In genomic region chr1:27772071-27772470, GRCh38 we compare ENCODE assay signal across 8 cellular contexts. TPM values are rescaled to one million over a fixed set of nuclear protein-coding genes. Genes with fewer than 3 reads are reported as not detected.
A peak's percentile ranks its signal among the peaks of the same experiment; 100 is the strongest.
DNase-seq lines count a peak whose midpoint lies in the region; ATAC-seq and TF ChIP-seq lines count a peak whose summit lies in the region.

No MANE protein-coding gene starts in this region.

- DNase-seq in SK-N-MC (ENCODE audit: low read depth, low spot score) = no peak
- DNase-seq in esophagus squamous epithelium (lab: John Stamatoyannopoulos, UW) = no peak
- no peak for DNase-seq in DMS153 treated with DMSO at 0.1 percent for 48 hours (lab: John Stamatoyannopoulos, UW; ENCODE audit: unreplicated experiment)
- no peak for DNase-seq in HEK293T (ENCODE audit: extremely low spot score)
- no peak for DNase-seq in posterior cingulate gyrus

- H3K4me3 ChIP-seq in SK-N-MC = peak overlapping the region; percentile 85; the same call in 1 of the 2 replicates
- peak overlapping the region; percentile 64 to 93 (median 83) for H3K4me3 ChIP-seq in esophagus squamous epithelium
- H3K4me3 ChIP-seq in rectal smooth muscle tissue (ENCODE audit: low read length) = peak overlapping the region; percentile 83

- no peak for ATAC-seq in GM18870 (IDR thresholded peaks at IDR 0.05; ENCODE audit: unreplicated experiment)

- CTCF ChIA-PET in HEK293T (lab: Yijun Ruan, JAX) = interaction anchor here (1.2 kb wide), 1 partner anchor 9 kb away, joined by 4 read pairs; no protein-coding TSS in a partner anchor

- TF ChIP-seq CTCF in esophagus squamous epithelium (IDR thresholded peaks at IDR 0.05) = no peak

- no peaks in the 10 kb centered on the region for H3K27me3 ChIP-seq in esophagus squamous epithelium
- no peaks in the 10 kb centered on the region for H3K27me3 ChIP-seq in rectal smooth muscle tissue (ENCODE audit: control insufficient read depth, insufficient read depth, low read length)

- POLR2A ChIA-PET in HEK293T (lab: Yijun Ruan, JAX) = interaction anchor here (0.9 to 1.8 kb wide), 4 partner anchors 22 to 477 kb away, joined by 3 to 8 read pairs (median 6); partner anchors contain the start of gene IFI6

- H3K9ac ChIP-seq in ES-I3 (ENCODE audit: low read depth, low read length) (peak overlapping the region; percentile 93), SK-N-MC (ENCODE audit: insufficient read length) (peak overlapping the region; percentile 44), rectal smooth muscle tissue (ENCODE audit: low read length) (no peak overlapping the region)

- 28 to 39% methylated on average over 6 of the region's 6 CpGs for WGBS in esophagus squamous epithelium, 2 donors

- H3K36me3 ChIP-seq in ES-I3 (ENCODE audit: insufficient read depth, low read length) (no peaks in the 10 kb centered on the region), SK-N-MC (ENCODE audit: insufficient read depth, low read length) (no peaks in the 10 kb centered on the region), esophagus squamous epithelium (peaks cover 0 to 5% (median 0%) of the 10 kb centered on the region in 3 donors), rectal smooth muscle tissue (ENCODE audit: control insufficient read depth, insufficient read depth, low read length) (no peaks in the 10 kb centered on the region)

- H3K4me1 ChIP-seq in ES-I3 (ENCODE audit: insufficient read depth, low read length) = peaks cover 9% of the 10 kb centered on the region; the same call in 1 of the 2 replicates
- H3K4me1 ChIP-seq in esophagus squamous epithelium = peaks cover 14 to 44% (median 19%) of the 10 kb centered on the region in 3 donors
- H3K4me1 ChIP-seq in rectal smooth muscle tissue (ENCODE audit: control insufficient read depth, insufficient read depth, low read length) = peaks cover 14% of the 10 kb centered on the region

- no peaks in the 10 kb centered on the region for H3K9me3 ChIP-seq in ES-I3 (ENCODE audit: control insufficient read depth, insufficient read depth, low read length)
- H3K9me3 ChIP-seq in SK-N-MC (ENCODE audit: low read depth, low read length) = no peaks in the 10 kb centered on the region
- H3K9me3 ChIP-seq in esophagus squamous epithelium = no peaks in the 10 kb centered on the region

- H3K27ac ChIP-seq in SK-N-MC (peak overlapping the region; percentile 62), esophagus squamous epithelium (peak overlapping the region; percentile 94 to 99 (median 97)), rectal smooth muscle tissue (ENCODE audit: low read depth, low read length) (peak overlapping the region; percentile 91)

- no peak for TF ChIP-seq POLR2A in esophagus squamous epithelium (IDR thresholded peaks at IDR 0.05)

- intact Hi-C loops in esophagus squamous epithelium (cut with DNase I) = no loop called here
- intact Hi-C loops in posterior cingulate gyrus (cut with DNase I) = loop anchor here (2.0 kb wide), 1 partner anchor 59 kb away; the partner anchor contains the start of gene PPP1R8

TF ChIP-seq in HEK293T, 16 proteins besides CTCF, POLR2A, EP300 and RAD21:
- no peak for TF ChIP-seq LEF1 (IDR thresholded peaks at IDR 0.05; ENCODE audit: borderline replicate concordance)
- TF ChIP-seq ZNF384 (IDR thresholded peaks at IDR 0.05) = no peak
- TF ChIP-seq ELF4 (IDR thresholded peaks at IDR 0.05) = no peak
- no peak for TF ChIP-seq L3MBTL2 (conservative IDR thresholded peaks at IDR 0.05)
- TF ChIP-seq ARNT (IDR thresholded peaks at IDR 0.05) = no peak
- no peak for TF ChIP-seq FOXM1 (IDR thresholded peaks at IDR 0.05; ENCODE audit: borderline replicate concordance)
- TF ChIP-seq BHLHE40 (IDR thresholded peaks at IDR 0.05; ENCODE audit: borderline replicate concordance) = no peak
- TF ChIP-seq HDGF (IDR thresholded peaks at IDR 0.05; ENCODE audit: borderline replicate concordance) = no peak
- TF ChIP-seq FOXA1 (IDR thresholded peaks at IDR 0.05) = no peak
- no peak for TF ChIP-seq CTBP1 (IDR thresholded peaks at IDR 0.05; ENCODE audit: borderline replicate concordance)
- no peak for TF ChIP-seq FOXK2 (IDR thresholded peaks at IDR 0.05)
- TF ChIP-seq SUZ12 (IDR thresholded peaks at IDR 0.05) = no peak
- no peak for TF ChIP-seq NFRKB (IDR thresholded peaks at IDR 0.05)
- TF ChIP-seq PKNOX1 (IDR thresholded peaks at IDR 0.05) = no peak
- no peak for TF ChIP-seq TARDBP (IDR thresholded peaks at IDR 0.05)
- TF ChIP-seq SP1 (IDR thresholded peaks at IDR 0.05) = no peak

RNA-seq across cellular contexts. Expression of gene STX12, which starts 0.9 kb away (rescaled TPM):
- 10 to 100 TPM; 52.6 to 64.4 (median 56.8) TPM for total RNA-seq in esophagus squamous epithelium

RNA-seq across cellular contexts. Expression of gene FAM76A, which starts 46.3 kb away (rescaled TPM):
- total RNA-seq in esophagus squamous epithelium = 10 to 100 TPM in 1 of 4 donors, 1 to 10 TPM in 3; 4.9 to 14.7 (median 9.5) TPM

RNA-seq across cellular contexts. Expression of gene PPP1R8, which starts 58.5 kb away (rescaled TPM):
- 10 to 100 TPM; 21.3 to 41.2 (median 33.4) TPM for total RNA-seq in esophagus squamous epithelium
